Comparison of ENCODE assay signal across 15 cellular contexts in the genomic region with DNA sequence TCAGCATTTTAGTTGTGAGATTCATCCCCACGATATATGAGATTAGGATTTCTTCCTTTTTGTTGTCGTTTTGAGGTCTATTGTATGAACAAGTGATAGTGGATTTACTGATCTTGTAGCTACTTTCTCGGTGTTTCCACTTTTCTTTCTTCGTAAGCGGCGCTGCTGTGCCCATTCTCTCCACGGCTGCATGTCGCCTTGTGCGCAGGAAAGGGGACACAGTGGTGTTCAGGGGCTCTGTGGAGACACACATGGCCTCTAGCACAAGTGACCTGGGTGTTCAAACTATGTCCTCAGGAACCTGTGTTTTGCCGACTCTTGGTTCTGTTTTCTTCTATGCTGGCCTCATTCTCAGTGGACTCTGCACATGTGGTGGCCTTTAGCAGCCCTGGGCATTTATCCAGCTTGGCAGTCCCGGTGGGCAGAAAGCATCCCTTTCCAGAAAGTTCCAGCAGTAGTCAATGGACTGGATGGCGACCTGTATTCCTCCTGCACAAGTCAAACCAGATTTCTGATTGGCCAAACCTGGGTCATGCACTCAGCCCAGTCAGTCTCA. TPM values are rescaled to one million over a fixed set of nuclear protein-coding genes. Genes with fewer than 3 reads are reported as not detected.
DNase-seq lines count a peak whose midpoint lies in the region; ATAC-seq and TF ChIP-seq lines count a peak whose summit lies in the region.
"Had no signal": no experiment of that assay in that cellular context is flagged by ENCODE, and none has a peak within 500 bp of the region (broad histone marks: within the 10 kb centered on the region; RNA-seq: fewer than 3 reads in every experiment).

No MANE protein-coding gene starts in this region.

- WGBS in endodermal cell (ENCODE audit: insufficient coverage in 1 of 2, insufficient read length in 1 of 2), 2 experiments: 90 to 96% methylated on average over 10 to 12 of the region's 12 CpGs
- 87% methylated on average over 11 of the region's 12 CpGs for WGBS in right lobe of liver (ENCODE audit: insufficient coverage, low coverage, low lambda C conversion rate, missing lambda C conversion rate)

- H3K36me3 ChIP-seq in right atrium auricular region: no peaks in the 10 kb centered on the region
- no peaks in the 10 kb centered on the region for H3K36me3 ChIP-seq in endodermal cell (ENCODE audit: control insufficient read depth, insufficient read depth, low read length)
- H3K36me3 ChIP-seq in right lobe of liver: no peaks in the 10 kb centered on the region

- ATAC-seq in Right ventricle myocardium inferior (no peak), right lobe of liver (peak in 3 of 4 donors; percentile 4 to 32 (median 28)), HG03520 (IDR thresholded peaks at IDR 0.05; ENCODE audit: unreplicated experiment) (no peak)
- ATAC-seq: GM12878 had no signal

- H3K4me3 ChIP-seq in right atrium auricular region (no peak overlapping the region), endodermal cell (ENCODE audit: low read length) (no peak overlapping the region), right lobe of liver (no peak overlapping the region)
- H3K4me3 ChIP-seq: BLaER1, GM12878, GM23248 had no signal

- peaks cover 0 to 14% of the 10 kb centered on the region in 2 donors for H3K4me1 ChIP-seq in right atrium auricular region
- H3K4me1 ChIP-seq in endodermal cell (ENCODE audit: control insufficient read depth, insufficient read depth, low read length): no peaks in the 10 kb centered on the region
- peaks cover 0 to 8% (median 0%) of the 10 kb centered on the region in 4 donors for H3K4me1 ChIP-seq in right lobe of liver

- no peaks in the 10 kb centered on the region for H3K27me3 Mint-ChIP-seq in endodermal cell (ENCODE audit: insufficient read depth)

- DNase-seq in right atrium auricular region (ENCODE audit: low spot score) (peak; percentile 42), Right ventricle myocardium inferior (ENCODE audit: missing footprints) (no peak), endodermal cell (peak; percentile 35), right lobe of liver (peak in 1 of 3 donors; percentile 63), ureter (ENCODE audit: low spot score) (peak; percentile 20), GM13976 (ENCODE audit: low spot score) (no peak), UCSD-AML1 (lab: John Stamatoyannopoulos, UW; ENCODE audit: unreplicated experiment) (no peak)
- DNase-seq: AML-193; CD4-positive, alpha-beta T cell; DMS79; GM23248 had no signal

- H3K9me3 ChIP-seq in right atrium auricular region: no peaks in the 10 kb centered on the region
- no peaks in the 10 kb centered on the region for H3K9me3 ChIP-seq in endodermal cell (ENCODE audit: control insufficient read depth, low read length)
- H3K9me3 ChIP-seq in right lobe of liver: no peaks in the 10 kb centered on the region

- H3K27me3 ChIP-seq in right atrium auricular region (no peaks in the 10 kb centered on the region), endodermal cell (ENCODE audit: control insufficient read depth, insufficient read depth, low read length, poor library complexity, severe bottlenecking) (no peaks in the 10 kb centered on the region), right lobe of liver (no peaks in the 10 kb centered on the region)
- H3K27me3 ChIP-seq: BLaER1 had no signal

- no peak overlapping the region for H3K9ac ChIP-seq in endodermal cell (ENCODE audit: extremely low read depth, low read length, poor library complexity, severe bottlenecking)
- H3K9ac ChIP-seq: BLaER1, GM23248 had no signal

- TF ChIP-seq CTCF in right atrium auricular region (IDR thresholded peaks at IDR 0.05) (no peak), endodermal cell (conservative IDR thresholded peaks at IDR 0.05) (no peak), right lobe of liver (IDR thresholded peaks at IDR 0.05) (no peak), GM13976 (IDR thresholded peaks at IDR 0.05; ENCODE audit: borderline replicate concordance, control extremely low read depth, extremely low read depth, insufficient read depth, missing control alignments) (no peak)

- H3K27ac ChIP-seq in right atrium auricular region (no peak overlapping the region), endodermal cell (ENCODE audit: low read depth, low read length) (no peak overlapping the region), right lobe of liver (no peak overlapping the region)
- H3K27ac ChIP-seq: 22Rv1, BLaER1, GM23248 had no signal

- intact Hi-C loops in Right ventricle myocardium inferior (cut with DNase I) (no loop called here), right lobe of liver (cut with DNase I) (no loop called here)

- H3K9me3 Mint-ChIP-seq in endodermal cell: peaks cover 6% of the 10 kb centered on the region
- H3K9me3 Mint-ChIP-seq: CD4-positive, alpha-beta T cell had no signal

- no peak overlapping the region for H3K4me3 Mint-ChIP-seq in endodermal cell
- H3K4me3 Mint-ChIP-seq: CD4-positive, alpha-beta T cell had no signal

- no peak overlapping the region for H3K27ac Mint-ChIP-seq in endodermal cell
- H3K27ac Mint-ChIP-seq: CD4-positive, alpha-beta T cell had no signal

- H3K36me3 Mint-ChIP-seq in endodermal cell (ENCODE audit: low read depth): peaks cover 4% of the 10 kb centered on the region

- TF ChIP-seq POLR2A in right lobe of liver (IDR thresholded peaks at IDR 0.05): no peak

- in situ Hi-C loops in GM13976 (cut with MboI; ENCODE audit: low sequenced_read_pairs, unreplicated experiment): loop anchor here (5.0 kb wide), 1 partner anchor 53 kb away; no protein-coding TSS in a partner anchor

- H3K4me1 Mint-ChIP-seq in endodermal cell: peaks cover 3% of the 10 kb centered on the region

RNA-seq across cellular contexts. Expression of gene CKAP4, which starts 18.7 kb away (rescaled TPM):
- total RNA-seq in right atrium auricular region (10 to 100 TPM; 50.1 to 56.8 TPM), Right ventricle myocardium inferior (40.2 TPM), endodermal cell (10 to 100 TPM; 88.9 to 93.3 TPM), right lobe of liver (10 to 100 TPM; 16.8 to 43.7 (median 28.3) TPM), ureter (39.7 TPM)
- 133 TPM for polyA plus RNA-seq in endodermal cell (2013, experiment 1 of 2)
- 130 TPM for polyA plus RNA-seq in endodermal cell (2013, experiment 2 of 2)

Comparison
In these comparisons a context has a peak if more than half of its experiments do, and no peak if none do; other contexts are left out.
1. DNase-seq: peak in right atrium auricular region (single experiment), endodermal cell (single experiment) and ureter (single experiment); none in Right ventricle myocardium inferior (single experiment), GM13976 (single experiment) and UCSD-AML1 (single experiment).
2. ATAC-seq: peak in right lobe of liver (3 of 4); none in Right ventricle myocardium inferior (single experiment) and HG03520 (single experiment).